Comparison of ENCODE assay signal across 1 cellular context in the genomic region with DNA sequence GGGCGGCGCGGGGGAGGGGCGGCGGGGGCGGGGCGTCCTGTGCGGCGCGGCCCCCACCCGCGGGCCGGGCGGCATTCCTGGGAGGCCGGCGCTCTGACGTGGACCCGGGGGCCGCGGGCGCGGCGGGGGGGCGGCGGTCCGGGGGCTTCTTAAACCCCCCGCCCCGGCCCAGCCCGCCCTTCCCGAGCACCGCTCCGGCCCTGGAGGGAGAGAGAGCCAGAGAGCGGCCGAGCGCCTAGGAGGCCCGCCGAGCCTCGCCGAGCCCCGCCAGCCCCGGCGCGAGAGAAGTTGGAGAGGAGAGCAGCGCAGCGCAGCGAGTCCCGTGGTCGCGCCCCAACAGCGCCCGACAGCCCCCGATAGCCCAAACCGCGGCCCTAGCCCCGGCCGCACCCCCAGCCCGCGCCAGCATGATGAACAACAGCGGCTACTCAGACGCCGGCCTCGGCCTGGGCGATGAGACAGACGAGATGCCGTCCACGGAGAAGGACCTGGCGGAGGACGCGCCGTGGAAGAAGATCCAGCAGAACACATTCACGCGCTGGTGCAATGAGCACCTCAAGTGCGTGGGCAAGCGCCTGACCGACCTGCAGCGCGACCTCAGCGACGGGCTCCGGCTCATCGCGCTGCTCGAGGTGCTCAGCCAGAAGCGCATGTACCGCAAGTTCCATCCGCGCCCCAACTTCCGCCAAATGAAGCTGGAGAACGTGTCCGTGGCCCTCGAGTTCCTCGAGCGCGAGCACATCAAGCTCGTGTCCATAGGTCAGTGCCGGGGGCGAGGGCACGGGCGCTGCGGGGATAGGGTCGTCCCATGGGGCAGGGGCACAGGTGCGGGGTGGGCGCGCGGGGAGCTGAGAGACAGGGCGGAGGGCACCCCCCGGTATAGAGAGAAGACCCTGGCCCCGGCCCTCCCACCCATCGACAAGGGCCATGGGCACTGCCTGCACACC.
A peak's percentile ranks its signal among the peaks of the same experiment; 100 is the strongest.
TF ChIP-seq lines count a peak whose summit lies in the region.

A gene with protein sequence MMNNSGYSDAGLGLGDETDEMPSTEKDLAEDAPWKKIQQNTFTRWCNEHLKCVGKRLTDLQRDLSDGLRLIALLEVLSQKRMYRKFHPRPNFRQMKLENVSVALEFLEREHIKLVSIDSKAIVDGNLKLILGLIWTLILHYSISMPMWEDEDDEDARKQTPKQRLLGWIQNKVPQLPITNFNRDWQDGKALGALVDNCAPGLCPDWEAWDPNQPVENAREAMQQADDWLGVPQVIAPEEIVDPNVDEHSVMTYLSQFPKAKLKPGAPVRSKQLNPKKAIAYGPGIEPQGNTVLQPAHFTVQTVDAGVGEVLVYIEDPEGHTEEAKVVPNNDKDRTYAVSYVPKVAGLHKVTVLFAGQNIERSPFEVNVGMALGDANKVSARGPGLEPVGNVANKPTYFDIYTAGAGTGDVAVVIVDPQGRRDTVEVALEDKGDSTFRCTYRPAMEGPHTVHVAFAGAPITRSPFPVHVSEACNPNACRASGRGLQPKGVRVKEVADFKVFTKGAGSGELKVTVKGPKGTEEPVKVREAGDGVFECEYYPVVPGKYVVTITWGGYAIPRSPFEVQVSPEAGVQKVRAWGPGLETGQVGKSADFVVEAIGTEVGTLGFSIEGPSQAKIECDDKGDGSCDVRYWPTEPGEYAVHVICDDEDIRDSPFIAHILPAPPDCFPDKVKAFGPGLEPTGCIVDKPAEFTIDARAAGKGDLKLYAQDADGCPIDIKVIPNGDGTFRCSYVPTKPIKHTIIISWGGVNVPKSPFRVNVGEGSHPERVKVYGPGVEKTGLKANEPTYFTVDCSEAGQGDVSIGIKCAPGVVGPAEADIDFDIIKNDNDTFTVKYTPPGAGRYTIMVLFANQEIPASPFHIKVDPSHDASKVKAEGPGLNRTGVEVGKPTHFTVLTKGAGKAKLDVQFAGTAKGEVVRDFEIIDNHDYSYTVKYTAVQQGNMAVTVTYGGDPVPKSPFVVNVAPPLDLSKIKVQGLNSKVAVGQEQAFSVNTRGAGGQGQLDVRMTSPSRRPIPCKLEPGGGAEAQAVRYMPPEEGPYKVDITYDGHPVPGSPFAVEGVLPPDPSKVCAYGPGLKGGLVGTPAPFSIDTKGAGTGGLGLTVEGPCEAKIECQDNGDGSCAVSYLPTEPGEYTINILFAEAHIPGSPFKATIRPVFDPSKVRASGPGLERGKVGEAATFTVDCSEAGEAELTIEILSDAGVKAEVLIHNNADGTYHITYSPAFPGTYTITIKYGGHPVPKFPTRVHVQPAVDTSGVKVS (N-terminal part only) (plus strand): TSS at position 176 of the 947 bp plus-strand sequence. CDS start 232 bp downstream, at position 408.

TF ChIP-seq in K562, 482 proteins besides CTCF, POLR2A, EP300 and RAD21 (continued from another document and continues in another):
- 0 out of 4 replicates have a peak, but pooled peaks of 1 of the 2 experiments have one; percentile 50 for TF ChIP-seq SRF (CRISPR knock-in tag; IDR thresholded peaks at IDR 0.05)
- TF ChIP-seq, protein P1, sequence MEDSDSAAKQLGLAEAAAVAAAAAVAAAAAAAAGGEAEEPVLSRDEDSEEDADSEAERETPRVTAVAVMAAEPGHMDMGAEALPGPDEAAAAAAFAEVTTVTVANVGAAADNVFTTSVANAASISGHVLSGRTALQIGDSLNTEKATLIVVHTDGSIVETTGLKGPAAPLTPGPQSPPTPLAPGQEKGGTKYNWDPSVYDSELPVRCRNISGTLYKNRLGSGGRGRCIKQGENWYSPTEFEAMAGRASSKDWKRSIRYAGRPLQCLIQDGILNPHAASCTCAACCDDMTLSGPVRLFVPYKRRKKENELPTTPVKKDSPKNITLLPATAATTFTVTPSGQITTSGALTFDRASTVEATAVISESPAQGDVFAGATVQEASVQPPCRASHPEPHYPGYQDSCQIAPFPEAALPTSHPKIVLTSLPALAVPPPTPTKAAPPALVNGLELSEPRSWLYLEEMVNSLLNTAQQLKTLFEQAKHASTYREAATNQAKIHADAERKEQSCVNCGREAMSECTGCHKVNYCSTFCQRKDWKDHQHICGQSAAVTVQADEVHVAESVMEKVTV (CRISPR knock-in tag; IDR thresholded peaks at IDR 0.05), result no peak
- no peak; the same call in 1 of the 2 replicates for TF ChIP-seq GTF2F1 (IDR thresholded peaks at IDR 0.05; ENCODE audit: low read depth, low read length)
- TF ChIP-seq PPARD (CRISPR knock-in tag; IDR thresholded peaks at IDR 0.05), result no peak
- no peak for TF ChIP-seq TCF7 (IDR thresholded peaks at IDR 0.05; ENCODE audit: borderline replicate concordance)
- no peak for TF ChIP-seq ARID3B (CRISPR knock-in tag; IDR thresholded peaks at IDR 0.05; ENCODE audit: borderline replicate concordance)
- peak; percentile 69 for TF ChIP-seq ZBTB2 (IDR thresholded peaks at IDR 0.05)
- TF ChIP-seq RHOXF2B (CRISPR knock-in tag; conservative IDR thresholded peaks at IDR 0.05), result no peak
- TF ChIP-seq NRF1 (conservative IDR thresholded peaks at IDR 0.05 in 1 of 2, IDR thresholded peaks at IDR 0.05 in 1 of 2), result peak; percentile 70 to 77
- no peak for TF ChIP-seq ZNF146 (CRISPR knock-in tag; IDR thresholded peaks at IDR 0.05; ENCODE audit: unreplicated experiment)
- TF ChIP-seq CCNT2 (IDR thresholded peaks at IDR 0.05; ENCODE audit: borderline replicate concordance, extremely low read depth, insufficient read length, low read depth, low read length), result peak; percentile 79
- no peak for TF ChIP-seq MED1 (CRISPR knock-in tag; IDR thresholded peaks at IDR 0.05; ENCODE audit: borderline replicate concordance)
- TF ChIP-seq NR4A1 (CRISPR knock-in tag; IDR thresholded peaks at IDR 0.05), result no peak
- TF ChIP-seq NR4A1 (tag; IDR thresholded peaks at IDR 0.05), result peak; percentile 80; the same call in 1 of the 2 replicates
- TF ChIP-seq VEZF1 (CRISPR knock-in tag; IDR thresholded peaks at IDR 0.05), result peak; percentile 98
- TF ChIP-seq KLF16 (IDR thresholded peaks at IDR 0.05), result no peak
- peak; percentile 87; the same call in 1 of the 2 replicates for TF ChIP-seq LCOR (CRISPR knock-in tag; IDR thresholded peaks at IDR 0.05)
- TF ChIP-seq RBM14 (IDR thresholded peaks at IDR 0.05; ENCODE audit: borderline replicate concordance, insufficient read depth, low read depth, low read length), result no peak
- TF ChIP-seq ATF7 (IDR thresholded peaks at IDR 0.05), result no peak; the same call in 1 of the 2 replicates
- TF ChIP-seq BRCA1 (IDR thresholded peaks at IDR 0.05), result no peak
- 0 out of 2 replicates have a peak, but pooled peaks have one; percentile 82 for TF ChIP-seq BRCA1 (CRISPR knock-in tag; IDR thresholded peaks at IDR 0.05)
- TF ChIP-seq RFX5 (IDR thresholded peaks at IDR 0.05; ENCODE audit: low read depth, low read length), result no peak
- no peak for TF ChIP-seq SIX5 (IDR thresholded peaks at IDR 0.05; ENCODE audit: borderline replicate concordance in 1 of 2, insufficient read depth in 1 of 2, low read depth in 1 of 2, low read length in 2 of 2)
- TF ChIP-seq CEBPB (tag; IDR thresholded peaks at IDR 0.05), result no peak
- TF ChIP-seq FOXJ3 (CRISPR knock-in tag; IDR thresholded peaks at IDR 0.05), result no peak
- no peak for TF ChIP-seq ZNF407 (IDR thresholded peaks at IDR 0.05; ENCODE audit: low read depth)
- peak; percentile 54; the same call in 1 of the 2 replicates for TF ChIP-seq SMARCE1 (IDR thresholded peaks at IDR 0.05)
- TF ChIP-seq, protein P2, sequence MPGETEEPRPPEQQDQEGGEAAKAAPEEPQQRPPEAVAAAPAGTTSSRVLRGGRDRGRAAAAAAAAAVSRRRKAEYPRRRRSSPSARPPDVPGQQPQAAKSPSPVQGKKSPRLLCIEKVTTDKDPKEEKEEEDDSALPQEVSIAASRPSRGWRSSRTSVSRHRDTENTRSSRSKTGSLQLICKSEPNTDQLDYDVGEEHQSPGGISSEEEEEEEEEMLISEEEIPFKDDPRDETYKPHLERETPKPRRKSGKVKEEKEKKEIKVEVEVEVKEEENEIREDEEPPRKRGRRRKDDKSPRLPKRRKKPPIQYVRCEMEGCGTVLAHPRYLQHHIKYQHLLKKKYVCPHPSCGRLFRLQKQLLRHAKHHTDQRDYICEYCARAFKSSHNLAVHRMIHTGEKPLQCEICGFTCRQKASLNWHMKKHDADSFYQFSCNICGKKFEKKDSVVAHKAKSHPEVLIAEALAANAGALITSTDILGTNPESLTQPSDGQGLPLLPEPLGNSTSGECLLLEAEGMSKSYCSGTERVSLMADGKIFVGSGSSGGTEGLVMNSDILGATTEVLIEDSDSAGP (CRISPR knock-in tag; IDR thresholded peaks at IDR 0.05), result peak; percentile 70; the same call in 1 of the 2 replicates
- no peak for TF ChIP-seq HDAC6 (IDR thresholded peaks at IDR 0.05; ENCODE audit: low read depth, low read length)
- TF ChIP-seq NR2F6 (CRISPR knock-in tag; IDR thresholded peaks at IDR 0.05), result no peak; the same call in 1 of the 2 replicates
